Comparison of ENCODE assay signal across 14 cellular contexts in the genomic region with DNA sequence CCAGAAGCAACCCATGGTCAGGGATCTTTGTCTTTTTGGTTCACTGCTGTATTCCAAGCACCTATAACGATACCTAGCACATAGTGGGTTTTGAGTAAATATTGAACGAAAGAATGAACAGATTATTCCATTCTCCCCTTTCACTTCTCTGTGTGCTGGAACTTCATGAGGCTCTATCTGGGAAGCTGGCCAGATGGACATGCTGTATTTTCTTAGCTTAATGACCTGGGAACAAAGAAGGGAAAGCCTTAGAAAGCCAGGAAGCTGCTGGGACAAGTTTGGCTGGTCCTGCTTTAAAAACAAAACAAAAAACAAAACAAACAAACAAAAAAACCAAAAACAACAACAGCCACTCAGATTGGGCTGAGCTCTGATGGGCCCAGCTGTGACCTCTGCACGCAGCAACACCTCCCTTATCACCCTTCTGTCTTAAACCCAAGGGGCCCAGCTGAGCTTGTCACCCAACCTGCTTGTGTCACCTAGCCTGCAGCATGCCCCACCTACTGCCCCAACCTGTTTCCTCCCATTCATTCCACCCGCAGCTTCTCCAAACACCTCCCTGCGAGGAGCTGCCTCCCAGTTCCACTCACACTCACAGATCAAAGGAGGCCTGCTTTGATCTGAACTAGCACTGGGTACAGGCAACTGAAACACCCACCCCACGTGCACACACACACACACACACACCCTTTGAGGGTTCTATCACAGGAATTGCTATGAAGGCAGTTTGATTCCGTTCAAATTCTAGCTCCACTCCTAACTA. TPM values are rescaled to one million over a fixed set of nuclear protein-coding genes. Genes with fewer than 3 reads are reported as not detected.
DNase-seq lines count a peak whose midpoint lies in the region; ATAC-seq and TF ChIP-seq lines count a peak whose summit lies in the region.
"Had no signal": no experiment of that assay in that cellular context is flagged by ENCODE, and none has a peak within 500 bp of the region (broad histone marks: within the 10 kb centered on the region; RNA-seq: fewer than 3 reads in every experiment).

No MANE protein-coding gene starts in this region.

- no peaks in the 10 kb centered on the region for H3K27me3 Mint-ChIP-seq in neural crest cell (ENCODE audit: low read depth)

- H3K27ac Mint-ChIP-seq in neural crest cell (ENCODE audit: unreplicated experiment), result peak overlapping the region; percentile 80
- H3K27ac Mint-ChIP-seq: CD4-positive, alpha-beta memory T cell; memory B cell had no signal

- no peaks in the 10 kb centered on the region for H3K9me3 ChIP-seq in DND-41 (ENCODE audit: insufficient read depth, low read length, severe bottlenecking)
- H3K9me3 ChIP-seq in BE2C, result no peaks in the 10 kb centered on the region
- H3K9me3 ChIP-seq: right lobe of liver had no signal

- H3K9me3 Mint-ChIP-seq in neural crest cell, result peaks cover 8% of the 10 kb centered on the region

- peaks cover 3% of the 10 kb centered on the region for H3K4me1 Mint-ChIP-seq in neural crest cell
- H3K4me1 Mint-ChIP-seq: memory B cell had no signal

- no peak overlapping the region for H3K9ac ChIP-seq in DND-41 (ENCODE audit: low read depth, low read length)

- H3K4me3 ChIP-seq in DND-41 (ENCODE audit: low read depth in 1 of 2, low read length in 2 of 2) (no peak overlapping the region), fibroblast of villous mesenchyme (ENCODE audit: low read depth, low read length) (no peak overlapping the region), BE2C (ENCODE audit: low read depth, low read length) (no peak overlapping the region)
- H3K4me3 ChIP-seq: right lobe of liver had no signal

- no peaks in the 10 kb centered on the region for H4K20me1 ChIP-seq in DND-41 (ENCODE audit: insufficient read depth, low read length)

- H3K27ac ChIP-seq in DND-41 (ENCODE audit: low read length), result no peak overlapping the region
- H3K27ac ChIP-seq: right lobe of liver had no signal

- no peaks in the 10 kb centered on the region for H3K4me1 ChIP-seq in DND-41 (ENCODE audit: insufficient read depth, low read length)
- H3K4me1 ChIP-seq in BE2C, result no peaks in the 10 kb centered on the region
- H3K4me1 ChIP-seq: right lobe of liver had no signal

- peak; percentile 49; the same call in 1 of the 3 replicates for ATAC-seq in DND-41 (ENCODE audit: insufficient read depth, low read depth)
- no peak for ATAC-seq in HG03045 (IDR thresholded peaks at IDR 0.05; ENCODE audit: unreplicated experiment)
- ATAC-seq in HG03280 (IDR thresholded peaks at IDR 0.05; ENCODE audit: unreplicated experiment), result no peak

- no peaks in the 10 kb centered on the region for H3K27me3 ChIP-seq in DND-41 (ENCODE audit: insufficient read depth, low read length, poor library complexity)
- H3K27me3 ChIP-seq in BE2C, result no peaks in the 10 kb centered on the region
- H3K27me3 ChIP-seq: right lobe of liver had no signal

- H3K36me3 Mint-ChIP-seq in neural crest cell (ENCODE audit: low read depth), result no peaks in the 10 kb centered on the region
- H3K36me3 Mint-ChIP-seq: CD4-positive, alpha-beta memory T cell had no signal

- H2AFZ ChIP-seq in DND-41 (ENCODE audit: low read depth, low read length), result no peak overlapping the region

- H3K4me2 ChIP-seq in DND-41 (ENCODE audit: insufficient read depth, low read length), result no peak overlapping the region

- no peaks in the 10 kb centered on the region for H3K79me2 ChIP-seq in DND-41 (ENCODE audit: insufficient read depth, low read length)

- H3K4me3 Mint-ChIP-seq in neural crest cell, result no peak overlapping the region
- H3K4me3 Mint-ChIP-seq: CD4-positive, alpha-beta memory T cell; memory B cell had no signal

- peak; percentile 9 for DNase-seq in DND-41
- DNase-seq in SW480 (ENCODE audit: low spot score), result peak; percentile 92
- DNase-seq in fibroblast of villous mesenchyme (ENCODE audit: low read depth), result peak; percentile 14
- DNase-seq in neural crest cell (ENCODE audit: low read depth, low spot score), result no peak
- DNase-seq in BE2C, result no peak
- no peak for DNase-seq in GF-D8 (lab: John Stamatoyannopoulos, UW)
- DNase-seq: aorta; CD4-positive, alpha-beta memory T cell; right lobe of liver; T1000 had no signal

- TF ChIP-seq CTCF in DND-41 (IDR thresholded peaks at IDR 0.05; ENCODE audit: borderline replicate concordance, extremely low read depth, low read length, poor library complexity, severe bottlenecking) (no peak), fibroblast of villous mesenchyme (IDR thresholded peaks at IDR 0.05; ENCODE audit: insufficient read depth, low read depth, low read length) (no peak), neural crest cell (conservative IDR thresholded peaks at IDR 0.05) (no peak), BE2C (IDR thresholded peaks at IDR 0.05; ENCODE audit: low read depth, low read length) (no peak)

- H3K36me3 ChIP-seq in DND-41 (ENCODE audit: insufficient read depth, low read length), result no peaks in the 10 kb centered on the region
- H3K36me3 ChIP-seq in BE2C, result no peaks in the 10 kb centered on the region
- H3K36me3 ChIP-seq: right lobe of liver had no signal

RNA-seq across cellular contexts. Expression of a gene that starts 37.1 kb away (rescaled TPM):
- total RNA-seq in fibroblast of villous mesenchyme (23.5 and 41.9 TPM in 2 replicates), neural crest cell (9.1 and 9.5 TPM in 2 replicates)
- polyA plus RNA-seq in BE2C (2012; ENCODE audit: insufficient read depth, insufficient read length, low read depth), result 13.0 TPM

RNA-seq across cellular contexts. Expression of a gene that starts 49.9 kb away (rescaled TPM):
- not detected in 2 replicates for total RNA-seq in fibroblast of villous mesenchyme
- 0.14 and 0.18 TPM in 2 replicates for total RNA-seq in neural crest cell
- polyA plus RNA-seq in BE2C (2012; ENCODE audit: insufficient read depth, insufficient read length, low read depth), result 3.4 TPM
- total RNA-seq: aorta; CD4-positive, alpha-beta memory T cell; right lobe of liver; urinary bladder had no signal
- polyA plus RNA-seq: aorta; CD4-positive, alpha-beta memory T cell had no signal

Comparison
In these comparisons a context has a peak if more than half of its experiments do, and no peak if none do; other contexts are left out.
1. DNase-seq: peak in DND-41 (single experiment), SW480 (single experiment) and fibroblast of villous mesenchyme (single experiment); none in neural crest cell (single experiment), BE2C (single experiment) and GF-D8 (single experiment).